1 cellular context compared by ENCODE assay signal in the genomic region with DNA sequence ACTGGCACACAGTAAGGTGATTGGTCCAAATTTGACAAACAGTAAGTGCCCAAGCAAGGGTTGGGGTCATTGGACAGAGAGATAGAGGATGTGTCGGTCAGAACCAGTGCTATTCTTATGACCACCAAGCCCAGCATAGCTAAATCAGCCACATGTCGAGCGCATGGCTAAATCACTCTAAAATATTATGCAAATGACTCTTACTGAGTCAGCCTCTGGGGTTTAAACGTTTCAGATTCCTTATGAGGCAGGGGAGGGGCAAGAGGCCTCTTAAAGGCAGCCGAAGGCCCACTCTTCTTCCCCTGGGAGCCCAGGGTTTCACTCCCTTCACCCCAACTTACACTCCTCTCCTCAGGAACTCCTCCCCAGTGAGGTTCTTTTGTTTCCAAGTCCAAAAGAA.
TF ChIP-seq lines count a peak whose summit lies in the region.

No MANE protein-coding gene starts in this region.

TF ChIP-seq in GM12878, 131 proteins besides CTCF, POLR2A, EP300 and RAD21:
- TF ChIP-seq, protein P1, sequence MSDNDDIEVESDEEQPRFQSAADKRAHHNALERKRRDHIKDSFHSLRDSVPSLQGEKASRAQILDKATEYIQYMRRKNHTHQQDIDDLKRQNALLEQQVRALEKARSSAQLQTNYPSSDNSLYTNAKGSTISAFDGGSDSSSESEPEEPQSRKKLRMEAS (IDR thresholded peaks at IDR 0.05; ENCODE audit: low read depth, low read length), result 0 out of 2 replicates have a peak, but pooled peaks have one; percentile 34
- TF ChIP-seq, protein P2, sequence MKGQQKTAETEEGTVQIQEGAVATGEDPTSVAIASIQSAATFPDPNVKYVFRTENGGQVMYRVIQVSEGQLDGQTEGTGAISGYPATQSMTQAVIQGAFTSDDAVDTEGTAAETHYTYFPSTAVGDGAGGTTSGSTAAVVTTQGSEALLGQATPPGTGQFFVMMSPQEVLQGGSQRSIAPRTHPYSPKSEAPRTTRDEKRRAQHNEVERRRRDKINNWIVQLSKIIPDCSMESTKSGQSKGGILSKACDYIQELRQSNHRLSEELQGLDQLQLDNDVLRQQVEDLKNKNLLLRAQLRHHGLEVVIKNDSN (IDR thresholded peaks at IDR 0.05; ENCODE audit: borderline replicate concordance, extremely low read length, insufficient read depth, low read depth, low read length), result no peak
- TF ChIP-seq RELA (IDR thresholded peaks at IDR 0.05; ENCODE audit: borderline replicate concordance, partially characterized antibody), result no peak
- TF ChIP-seq, protein P3, sequence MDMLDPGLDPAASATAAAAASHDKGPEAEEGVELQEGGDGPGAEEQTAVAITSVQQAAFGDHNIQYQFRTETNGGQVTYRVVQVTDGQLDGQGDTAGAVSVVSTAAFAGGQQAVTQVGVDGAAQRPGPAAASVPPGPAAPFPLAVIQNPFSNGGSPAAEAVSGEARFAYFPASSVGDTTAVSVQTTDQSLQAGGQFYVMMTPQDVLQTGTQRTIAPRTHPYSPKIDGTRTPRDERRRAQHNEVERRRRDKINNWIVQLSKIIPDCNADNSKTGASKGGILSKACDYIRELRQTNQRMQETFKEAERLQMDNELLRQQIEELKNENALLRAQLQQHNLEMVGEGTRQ (IDR thresholded peaks at IDR 0.05; ENCODE audit: borderline replicate concordance, low read depth, low read length), result no peak
- peak; percentile 85; the same call in 1 of the 3 replicates for TF ChIP-seq POU2F2 (IDR thresholded peaks at IDR 0.05; ENCODE audit: borderline replicate concordance, low read depth, low read length)
- peak; percentile 36 for TF ChIP-seq MEF2B (IDR thresholded peaks at IDR 0.05; ENCODE audit: partially characterized antibody, poor library complexity, severe bottlenecking)
- TF ChIP-seq, protein P4, sequence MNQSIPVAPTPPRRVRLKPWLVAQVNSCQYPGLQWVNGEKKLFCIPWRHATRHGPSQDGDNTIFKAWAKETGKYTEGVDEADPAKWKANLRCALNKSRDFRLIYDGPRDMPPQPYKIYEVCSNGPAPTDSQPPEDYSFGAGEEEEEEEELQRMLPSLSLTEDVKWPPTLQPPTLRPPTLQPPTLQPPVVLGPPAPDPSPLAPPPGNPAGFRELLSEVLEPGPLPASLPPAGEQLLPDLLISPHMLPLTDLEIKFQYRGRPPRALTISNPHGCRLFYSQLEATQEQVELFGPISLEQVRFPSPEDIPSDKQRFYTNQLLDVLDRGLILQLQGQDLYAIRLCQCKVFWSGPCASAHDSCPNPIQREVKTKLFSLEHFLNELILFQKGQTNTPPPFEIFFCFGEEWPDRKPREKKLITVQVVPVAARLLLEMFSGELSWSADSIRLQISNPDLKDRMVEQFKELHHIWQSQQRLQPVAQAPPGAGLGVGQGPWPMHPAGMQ (IDR thresholded peaks at IDR 0.05; ENCODE audit: borderline replicate concordance), result no peak
- no peak for TF ChIP-seq HDGF (IDR thresholded peaks at IDR 0.05)
- no peak for TF ChIP-seq ZNF217 (IDR thresholded peaks at IDR 0.05)
- TF ChIP-seq PAX8 (IDR thresholded peaks at IDR 0.05), result no peak
- TF ChIP-seq, protein P5, sequence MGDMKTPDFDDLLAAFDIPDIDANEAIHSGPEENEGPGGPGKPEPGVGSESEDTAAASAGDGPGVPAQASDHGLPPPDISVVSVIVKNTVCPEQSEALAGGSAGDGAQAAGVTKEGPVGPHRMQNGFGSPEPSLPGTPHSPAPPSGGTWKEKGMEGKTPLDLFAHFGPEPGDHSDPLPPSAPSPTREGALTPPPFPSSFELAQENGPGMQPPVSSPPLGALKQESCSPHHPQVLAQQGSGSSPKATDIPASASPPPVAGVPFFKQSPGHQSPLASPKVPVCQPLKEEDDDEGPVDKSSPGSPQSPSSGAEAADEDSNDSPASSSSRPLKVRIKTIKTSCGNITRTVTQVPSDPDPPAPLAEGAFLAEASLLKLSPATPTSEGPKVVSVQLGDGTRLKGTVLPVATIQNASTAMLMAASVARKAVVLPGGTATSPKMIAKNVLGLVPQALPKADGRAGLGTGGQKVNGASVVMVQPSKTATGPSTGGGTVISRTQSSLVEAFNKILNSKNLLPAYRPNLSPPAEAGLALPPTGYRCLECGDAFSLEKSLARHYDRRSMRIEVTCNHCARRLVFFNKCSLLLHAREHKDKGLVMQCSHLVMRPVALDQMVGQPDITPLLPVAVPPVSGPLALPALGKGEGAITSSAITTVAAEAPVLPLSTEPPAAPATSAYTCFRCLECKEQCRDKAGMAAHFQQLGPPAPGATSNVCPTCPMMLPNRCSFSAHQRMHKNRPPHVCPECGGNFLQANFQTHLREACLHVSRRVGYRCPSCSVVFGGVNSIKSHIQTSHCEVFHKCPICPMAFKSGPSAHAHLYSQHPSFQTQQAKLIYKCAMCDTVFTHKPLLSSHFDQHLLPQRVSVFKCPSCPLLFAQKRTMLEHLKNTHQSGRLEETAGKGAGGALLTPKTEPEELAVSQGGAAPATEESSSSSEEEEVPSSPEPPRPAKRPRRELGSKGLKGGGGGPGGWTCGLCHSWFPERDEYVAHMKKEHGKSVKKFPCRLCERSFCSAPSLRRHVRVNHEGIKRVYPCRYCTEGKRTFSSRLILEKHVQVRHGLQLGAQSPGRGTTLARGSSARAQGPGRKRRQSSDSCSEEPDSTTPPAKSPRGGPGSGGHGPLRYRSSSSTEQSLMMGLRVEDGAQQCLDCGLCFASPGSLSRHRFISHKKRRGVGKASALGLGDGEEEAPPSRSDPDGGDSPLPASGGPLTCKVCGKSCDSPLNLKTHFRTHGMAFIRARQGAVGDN (IDR thresholded peaks at IDR 0.05), result peak; percentile 60; the same call in 1 of the 2 replicates
- TF ChIP-seq YBX1 (IDR thresholded peaks at IDR 0.05), result no peak
- TF ChIP-seq CHD4 (IDR thresholded peaks at IDR 0.05), result no peak
